Comparison of ENCODE assay signal across 1 cellular context in the genomic region with DNA sequence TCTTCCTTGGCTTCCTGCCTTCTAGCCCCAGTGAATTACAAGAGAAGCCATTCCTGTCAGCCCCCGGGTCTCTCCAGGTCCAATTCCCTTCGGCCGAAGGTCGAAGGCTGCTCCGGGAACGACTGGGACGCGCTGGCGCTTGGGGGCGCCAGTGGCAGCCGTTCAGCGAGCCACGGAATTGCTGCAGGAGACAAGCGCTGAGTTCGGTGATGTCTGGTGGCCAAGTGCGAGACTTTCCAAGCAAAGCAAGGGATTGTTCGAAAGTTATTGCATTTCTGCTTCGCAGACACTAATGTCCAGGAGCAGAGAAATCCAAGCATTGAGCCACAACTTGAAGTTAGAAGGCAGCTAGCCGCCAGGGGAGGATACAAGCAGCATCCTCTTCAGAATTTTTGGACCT.
A peak's percentile ranks its signal among the peaks of the same experiment; 100 is the strongest.
TF ChIP-seq lines count a peak whose summit lies in the region.

No MANE protein-coding gene starts in this region.

TF ChIP-seq in HepG2, 621 proteins besides CTCF, POLR2A, EP300 and RAD21 (continued from another document):
- TF ChIP-seq, protein P1, sequence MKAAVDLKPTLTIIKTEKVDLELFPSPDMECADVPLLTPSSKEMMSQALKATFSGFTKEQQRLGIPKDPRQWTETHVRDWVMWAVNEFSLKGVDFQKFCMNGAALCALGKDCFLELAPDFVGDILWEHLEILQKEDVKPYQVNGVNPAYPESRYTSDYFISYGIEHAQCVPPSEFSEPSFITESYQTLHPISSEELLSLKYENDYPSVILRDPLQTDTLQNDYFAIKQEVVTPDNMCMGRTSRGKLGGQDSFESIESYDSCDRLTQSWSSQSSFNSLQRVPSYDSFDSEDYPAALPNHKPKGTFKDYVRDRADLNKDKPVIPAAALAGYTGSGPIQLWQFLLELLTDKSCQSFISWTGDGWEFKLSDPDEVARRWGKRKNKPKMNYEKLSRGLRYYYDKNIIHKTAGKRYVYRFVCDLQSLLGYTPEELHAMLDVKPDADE (CRISPR knock-in tag; IDR thresholded peaks at IDR 0.05), result no peak
- peak; percentile 22 for TF ChIP-seq HNRNPLL (IDR thresholded peaks at IDR 0.05; ENCODE audit: low read depth, low read length, poor library complexity, severe bottlenecking)
- no peak for TF ChIP-seq MTA1 (CRISPR knock-in tag; IDR thresholded peaks at IDR 0.05; ENCODE audit: borderline replicate concordance)
- TF ChIP-seq ZNF510 (CRISPR knock-in tag; IDR thresholded peaks at IDR 0.05; ENCODE audit: low read depth), result no peak
- TF ChIP-seq ONECUT2 (CRISPR knock-in tag; IDR thresholded peaks at IDR 0.05), result no peak
- TF ChIP-seq, protein P2, sequence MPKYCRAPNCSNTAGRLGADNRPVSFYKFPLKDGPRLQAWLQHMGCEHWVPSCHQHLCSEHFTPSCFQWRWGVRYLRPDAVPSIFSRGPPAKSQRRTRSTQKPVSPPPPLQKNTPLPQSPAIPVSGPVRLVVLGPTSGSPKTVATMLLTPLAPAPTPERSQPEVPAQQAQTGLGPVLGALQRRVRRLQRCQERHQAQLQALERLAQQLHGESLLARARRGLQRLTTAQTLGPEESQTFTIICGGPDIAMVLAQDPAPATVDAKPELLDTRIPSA (CRISPR knock-in tag; IDR thresholded peaks at IDR 0.05; ENCODE audit: borderline replicate concordance), result no peak
- no peak for TF ChIP-seq ZNF205 (CRISPR knock-in tag; IDR thresholded peaks at IDR 0.05)
- no peak for TF ChIP-seq POLR2AphosphoS5 (IDR thresholded peaks at IDR 0.05; ENCODE audit: low read depth, low read length)
- TF ChIP-seq ETV6 (CRISPR knock-in tag; conservative IDR thresholded peaks at IDR 0.05), result no peak
- no peak for TF ChIP-seq FOSL2 (CRISPR knock-in tag; IDR thresholded peaks at IDR 0.05)
- no peak for TF ChIP-seq ZBTB7A (CRISPR knock-in tag; IDR thresholded peaks at IDR 0.05)
- no peak for TF ChIP-seq ZBTB3 (CRISPR knock-in tag; IDR thresholded peaks at IDR 0.05; ENCODE audit: borderline replicate concordance, low read depth)
- no peak for TF ChIP-seq TSC22D2 (CRISPR knock-in tag; IDR thresholded peaks at IDR 0.05; ENCODE audit: borderline replicate concordance)
- TF ChIP-seq ZNF296 (CRISPR knock-in tag; conservative IDR thresholded peaks at IDR 0.05), result no peak
- peak; percentile 19; the same call in 1 of the 2 replicates for TF ChIP-seq STAG1 (CRISPR knock-in tag; IDR thresholded peaks at IDR 0.05)
- TF ChIP-seq ELF1 (CRISPR knock-in tag; IDR thresholded peaks at IDR 0.05), result peak; percentile 33; the same call in 1 of the 2 replicates
- peak; percentile 25 for TF ChIP-seq XRCC5 (optimal IDR thresholded peaks at IDR 0.05; ENCODE audit: low read length)
TF ChIP-seq in HepG2: peak in this region for 5.
